Comparison of ENCODE assay signal across 27 cellular contexts in the genomic region with DNA sequence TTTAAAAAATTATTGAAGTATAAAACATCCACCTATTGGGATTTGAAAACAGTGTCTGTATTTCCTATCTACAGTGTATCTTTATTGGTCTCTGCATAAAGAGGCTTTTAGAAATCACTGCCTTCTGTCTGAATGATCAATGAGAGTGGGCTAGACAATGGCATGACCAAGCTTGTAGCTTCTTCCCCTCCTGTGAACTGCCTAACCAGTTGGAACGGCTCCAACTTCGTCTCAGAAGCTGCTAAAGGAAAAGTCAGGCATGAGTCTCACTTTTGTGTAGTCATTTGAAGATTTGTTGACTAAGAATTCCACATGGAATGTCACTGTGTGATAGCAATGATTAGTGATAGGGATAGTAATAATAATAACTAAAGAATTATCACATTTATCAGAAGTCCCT.
DNase-seq lines count a peak whose midpoint lies in the region; ATAC-seq, FAIRE-seq and TF ChIP-seq lines count a peak whose summit lies in the region.
"Had no signal": no experiment of that assay in that cellular context is flagged by ENCODE, and none has a peak within 500 bp of the region (broad histone marks: within the 10 kb centered on the region; RNA-seq: fewer than 3 reads in every experiment).

No MANE protein-coding gene starts in this region.

- intact Hi-C loops in head of caudate nucleus (cut with DNase I): no loop called here

- no peak for ATAC-seq in GM21447 (IDR thresholded peaks at IDR 0.05; ENCODE audit: unreplicated experiment)
- ATAC-seq: activated CD4-positive, alpha-beta T cell treated with anti-CD3 and anti-CD28 coated beads for 36 hours; gastrocnemius medialis; HepG2; mucosa of descending colon; natural killer cell had no signal

- H3K4me3 ChIP-seq in bronchial epithelial cell (ENCODE audit: low read depth, low read length): no peak overlapping the region
- H3K4me3 ChIP-seq: esophagus squamous epithelium, gastrocnemius medialis, lung, mucosa of descending colon, Peyer's patch, tibial nerve had no signal

- DNase-seq in NCI-H2171 treated with DMSO at 0.1 percent for 48 hours (lab: John Stamatoyannopoulos, UW) (peak; percentile 28), NCI-H2171 (lab: John Stamatoyannopoulos, UW) (no peak), NCI-H446 treated with DMSO at 0.1 percent for 48 hours (lab: John Stamatoyannopoulos, UW) (peak; percentile 57), bronchial epithelial cell (ENCODE audit: low read depth) (peak; percentile 86), renal cortical epithelial cell (ENCODE audit: low read depth) (peak; percentile 61), ureter (ENCODE audit: low spot score) (no peak), head of caudate nucleus (no peak)
- DNase-seq: activated CD4-positive, alpha-beta T cell treated with anti-CD3 and anti-CD28 coated beads for 36 hours; activated T-cell treated with anti-CD3 and anti-CD28 coated beads for 4 hours; amniotic stem cell; esophagus squamous epithelium; gastrocnemius medialis; HCEC 1CT; mucosa of descending colon; natural killer cell; NCI-H1436; NCI-H2081 treated with DMSO at 0.1 percent for 48 hours; NCI-H510A; occipital lobe; Peyer's patch; stimulated activated CD4-positive, alpha-beta T cell treated with anti-CD3 and anti-CD28 coated beads, Interleukin-4, amount 100 ng/mL, for 24 hours; T-helper 9 cell had no signal

- no peak for TF ChIP-seq CTCF in bronchial epithelial cell (IDR thresholded peaks at IDR 0.05; ENCODE audit: insufficient read depth, low read length, severe bottlenecking)

- H3K27me3 ChIP-seq in bronchial epithelial cell (ENCODE audit: control insufficient read depth, insufficient read depth, low read length): no peaks in the 10 kb centered on the region
- H3K27me3 ChIP-seq: esophagus squamous epithelium, gastrocnemius medialis, Peyer's patch, tibial nerve had no signal

- H3K36me3 ChIP-seq in bronchial epithelial cell (ENCODE audit: control insufficient read depth, insufficient read depth, low read length): no peaks in the 10 kb centered on the region
- H3K36me3 ChIP-seq: esophagus squamous epithelium, gastrocnemius medialis, Peyer's patch, tibial nerve had no signal

- no peak for FAIRE-seq in bronchial epithelial cell (lab: Jason Lieb, UNC)
- FAIRE-seq: GM18507, HepG2 had no signal

Comparison
In these comparisons a context has a peak if more than half of its experiments do, and no peak if none do; other contexts are left out.
1. DNase-seq: peak in NCI-H2171 treated with DMSO at 0.1 percent for 48 hours (single experiment), NCI-H446 treated with DMSO at 0.1 percent for 48 hours (single experiment), bronchial epithelial cell (single experiment) and renal cortical epithelial cell (single experiment); none in NCI-H2171 (single experiment), ureter (single experiment) and head of caudate nucleus (0 of 42).